In the genomic region with DNA sequence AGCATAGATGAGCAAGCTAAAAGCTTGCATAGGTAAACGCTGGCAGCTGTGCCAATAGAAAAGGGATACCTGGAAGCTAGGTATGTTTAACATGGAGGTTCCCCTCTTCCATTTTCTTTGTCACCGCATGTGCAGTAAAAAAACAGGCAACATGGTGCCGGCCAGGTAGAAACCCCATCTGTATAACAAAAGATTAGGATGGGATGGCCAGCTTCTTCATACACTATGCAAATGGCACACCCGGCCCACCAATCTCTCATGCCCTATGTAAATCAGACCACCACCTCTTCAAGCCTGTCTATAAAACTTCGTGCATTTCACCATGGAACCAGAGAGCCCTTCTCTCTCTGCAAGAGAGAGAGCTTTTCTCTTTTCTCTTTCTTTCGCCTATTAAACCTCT, we compare ENCODE assay signal across 21 cellular contexts.
"Had no signal": no experiment of that assay in that cellular context is flagged by ENCODE, and none has a peak within 500 bp of the region (broad histone marks: within the 10 kb centered on the region; RNA-seq: fewer than 3 reads in every experiment).

No MANE protein-coding gene starts in this region.

- H2AFZ ChIP-seq: parathyroid adenoma had no signal

- ATAC-seq: activated CD8-positive, alpha-beta T cell treated with anti-CD3 and anti-CD28 coated beads for 36 hours; activated T-helper 17 cell treated with anti-CD3 and anti-CD28 coated beads, Interleukin-2, amount 50 U/mL, for 72 hours; gastroesophageal sphincter; left lobe of liver; natural killer cell treated with Interleukin-12 subunit alpha and Interleukin-12 subunit beta and Interleukin-15 and Interleukin-18, amount 100 ng/mL, for 72 hours; stimulated activated memory B cell treated with anti-CD40 and anti-IgM and Interleukin-4, amounts not matched to agents 10 μg/mL and 1 μg/mL and 100 μg/mL, for 72 hours had no signal

- H3K79me2 ChIP-seq: parathyroid adenoma had no signal

- H3K9me3 Mint-ChIP-seq: activated CD4-positive, alpha-beta T cell treated with anti-CD3 and anti-CD28 coated beads, Interleukin-2, amount 10 ng/mL, durations not matched to agents 24 days and 14 days; activated CD8-positive, alpha-beta T cell treated with anti-CD3 and anti-CD28 coated beads for 36 hours; activated naive CD8-positive, alpha-beta T cell treated with anti-CD3 and anti-CD28 coated beads for 36 hours; activated T-helper 17 cell treated with anti-CD3 and anti-CD28 coated beads, Interleukin-2, amount 50 U/mL, for 72 hours; mesothelial cell of epicardium; natural killer cell treated with Interleukin-12 subunit alpha and Interleukin-12 subunit beta and Interleukin-15 and Interleukin-18, amount 100 ng/mL, for 72 hours; stimulated activated memory B cell treated with anti-CD40 and anti-IgM and Interleukin-4, amounts not matched to agents 10 μg/mL and 1 μg/mL and 100 μg/mL, for 72 hours had no signal

- H3K27me3 Mint-ChIP-seq: dendritic cell treated with granulocyte-macrophage colony-stimulating factor and Interleukin-4, amounts not matched to agents 40 ng/mL and 50 ng/mL, for 4 days; stimulated activated memory B cell treated with anti-CD40 and anti-IgM and Interleukin-4, amounts not matched to agents 10 μg/mL and 1 μg/mL and 100 μg/mL, for 72 hours had no signal

- H3K27ac ChIP-seq: esophagus muscularis mucosa, gastroesophageal sphincter, parathyroid adenoma, thoracic aorta, upper lobe of left lung had no signal

- H3K4me3 ChIP-seq: esophagus muscularis mucosa, gastroesophageal sphincter, sigmoid colon, thoracic aorta, upper lobe of left lung had no signal

- H3K4me1 Mint-ChIP-seq: activated CD4-positive, alpha-beta T cell treated with anti-CD3 and anti-CD28 coated beads, Interleukin-2, amount 10 ng/mL, durations not matched to agents 24 days and 14 days; activated naive CD8-positive, alpha-beta T cell treated with anti-CD3 and anti-CD28 coated beads for 36 hours; activated T-helper 17 cell treated with anti-CD3 and anti-CD28 coated beads, Interleukin-2, amount 50 U/mL, for 72 hours; stimulated activated memory B cell treated with anti-CD40 and anti-IgM and Interleukin-4, amounts not matched to agents 10 μg/mL and 1 μg/mL and 100 μg/mL, for 72 hours had no signal

- H3K9ac ChIP-seq: parathyroid adenoma had no signal

- H3K27ac Mint-ChIP-seq: activated CD4-positive, alpha-beta T cell treated with anti-CD3 and anti-CD28 coated beads, Interleukin-2, amount 10 ng/mL, durations not matched to agents 24 days and 14 days; activated CD8-positive, alpha-beta T cell treated with anti-CD3 and anti-CD28 coated beads for 36 hours; activated naive CD8-positive, alpha-beta T cell treated with anti-CD3 and anti-CD28 coated beads for 36 hours; activated T-helper 17 cell treated with anti-CD3 and anti-CD28 coated beads, Interleukin-2, amount 50 U/mL, for 72 hours; dendritic cell treated with granulocyte-macrophage colony-stimulating factor and Interleukin-4, amounts not matched to agents 40 ng/mL and 50 ng/mL, for 4 days; mesothelial cell of epicardium; natural killer cell treated with Interleukin-12 subunit alpha and Interleukin-12 subunit beta and Interleukin-15 and Interleukin-18, amount 100 ng/mL, for 72 hours; stimulated activated memory B cell treated with anti-CD40 and anti-IgM and Interleukin-4, amounts not matched to agents 10 μg/mL and 1 μg/mL and 100 μg/mL, for 72 hours had no signal

- H3K9me3 ChIP-seq: esophagus muscularis mucosa, gastroesophageal sphincter, sigmoid colon, thoracic aorta, upper lobe of left lung had no signal

- DNase-seq: activated CD4-positive, alpha-beta T cell treated with anti-CD3 and anti-CD28 coated beads, Interleukin-2, amount 10 ng/mL, durations not matched to agents 24 days and 14 days; activated CD8-positive, alpha-beta T cell treated with anti-CD3 and anti-CD28 coated beads for 36 hours; activated naive CD4-positive, alpha-beta T cell; activated naive CD8-positive, alpha-beta T cell treated with anti-CD3 and anti-CD28 coated beads for 36 hours; activated T-cell treated with anti-CD3 and anti-CD28 coated beads, Interleukin-2, amount 50 U/mL, for 1 hour; amniotic stem cell; effector memory CD4-positive, alpha-beta T cell; kidney; sigmoid colon; stimulated activated CD4-positive, alpha-beta T cell treated with anti-CD3 and anti-CD28 coated beads, Interleukin-4, amount 100 ng/mL, for 4 hours; upper lobe of left lung had no signal

- H3K4me3 Mint-ChIP-seq: activated CD4-positive, alpha-beta T cell treated with anti-CD3 and anti-CD28 coated beads, Interleukin-2, amount 10 ng/mL, durations not matched to agents 24 days and 14 days; activated CD8-positive, alpha-beta T cell treated with anti-CD3 and anti-CD28 coated beads for 36 hours; activated naive CD8-positive, alpha-beta T cell treated with anti-CD3 and anti-CD28 coated beads for 36 hours; activated T-helper 17 cell treated with anti-CD3 and anti-CD28 coated beads, Interleukin-2, amount 50 U/mL, for 72 hours; dendritic cell treated with granulocyte-macrophage colony-stimulating factor and Interleukin-4, amounts not matched to agents 40 ng/mL and 50 ng/mL, for 4 days; mesothelial cell of epicardium; natural killer cell treated with Interleukin-12 subunit alpha and Interleukin-12 subunit beta and Interleukin-15 and Interleukin-18, amount 100 ng/mL, for 72 hours; stimulated activated memory B cell treated with anti-CD40 and anti-IgM and Interleukin-4, amounts not matched to agents 10 μg/mL and 1 μg/mL and 100 μg/mL, for 72 hours had no signal

- H3K36me3 ChIP-seq: esophagus muscularis mucosa, gastroesophageal sphincter, sigmoid colon, thoracic aorta, upper lobe of left lung had no signal

- H3K27me3 ChIP-seq: esophagus muscularis mucosa, gastroesophageal sphincter, sigmoid colon, upper lobe of left lung had no signal

- H3K36me3 Mint-ChIP-seq: activated naive CD8-positive, alpha-beta T cell treated with anti-CD3 and anti-CD28 coated beads for 36 hours; mesothelial cell of epicardium; natural killer cell treated with Interleukin-12 subunit alpha and Interleukin-12 subunit beta and Interleukin-15 and Interleukin-18, amount 100 ng/mL, for 72 hours; stimulated activated memory B cell treated with anti-CD40 and anti-IgM and Interleukin-4, amounts not matched to agents 10 μg/mL and 1 μg/mL and 100 μg/mL, for 72 hours had no signal

- H3K4me1 ChIP-seq: parathyroid adenoma, upper lobe of left lung had no signal
